In genomic region chr18:14958701-14959100, GRCh38 we compare ENCODE assay signal across 20 cellular contexts.
DNase-seq lines count a peak whose midpoint lies in the region; ATAC-seq and TF ChIP-seq lines count a peak whose summit lies in the region.
"Had no signal": no experiment of that assay in that cellular context is flagged by ENCODE, and none has a peak within 500 bp of the region (broad histone marks: within the 10 kb centered on the region; RNA-seq: fewer than 3 reads in every experiment).

No MANE protein-coding gene starts in this region.

- no peak for TF ChIP-seq CTCF in VCaP (conservative IDR thresholded peaks at IDR 0.05)

- H3K4ac ChIP-seq in trophoblast cell (ENCODE audit: low read depth, low read length) = no peak overlapping the region

- no peak overlapping the region for H2AK5ac ChIP-seq in trophoblast cell (ENCODE audit: low read length)

- no peak overlapping the region for H2BK5ac ChIP-seq in trophoblast cell (ENCODE audit: low read depth, low read length, poor library complexity)

- H4K12ac ChIP-seq in trophoblast cell (ENCODE audit: low read depth, low read length) = no peak overlapping the region

- no peaks in the 10 kb centered on the region for H3K27me3 ChIP-seq in trophoblast cell (ENCODE audit: insufficient read depth, low read length)
- H3K27me3 ChIP-seq: BE2C, BLaER1 had no signal

- H3K27ac ChIP-seq in VCaP (peak overlapping the region; percentile 26), trophoblast cell (ENCODE audit: low read depth, low read length) (no peak overlapping the region)
- H3K27ac ChIP-seq: 22Rv1, A549, BLaER1 had no signal

- H3K23ac ChIP-seq in trophoblast cell (ENCODE audit: low read length) = no peak overlapping the region

- no peak overlapping the region for H2BK120ac ChIP-seq in trophoblast cell (ENCODE audit: insufficient read depth, low read length, poor library complexity)

- H3K36me3 ChIP-seq in trophoblast cell (ENCODE audit: control insufficient read depth in 1 of 2, insufficient read depth in 2 of 2, low read length in 2 of 2) = no peaks in the 10 kb centered on the region
- H3K36me3 ChIP-seq: BE2C, BLaER1 had no signal

- no peaks in the 10 kb centered on the region for H3K79me1 ChIP-seq in trophoblast cell (ENCODE audit: low read length)

- no peak overlapping the region for H2AFZ ChIP-seq in trophoblast cell (ENCODE audit: insufficient read depth, low read length, poor library complexity)

- no peak overlapping the region for H3K4me2 ChIP-seq in trophoblast cell (ENCODE audit: low read length)
- H3K4me2 ChIP-seq: A549, BLaER1 had no signal

- no peak overlapping the region for H2BK12ac ChIP-seq in trophoblast cell (ENCODE audit: low read length)

- no peak overlapping the region for H3K18ac ChIP-seq in trophoblast cell (ENCODE audit: low read length)

- no peak overlapping the region for H4K8ac ChIP-seq in trophoblast cell (ENCODE audit: low read depth, low read length)

- peaks cover 18% of the 10 kb centered on the region for H3K9me3 ChIP-seq in trophoblast cell (ENCODE audit: insufficient read depth, low read depth, low read length)
- H3K9me3 ChIP-seq: A549, BE2C, BLaER1 had no signal

- WGBS in trophoblast cell (ENCODE audit: extremely low coverage, insufficient coverage, insufficient read length) = no CpG with 5 or more reads among the region's 3 CpGs

- DNase-seq in HT-29 (ENCODE audit: low spot score) = peak; percentile 50
- DNase-seq in trophoblast cell = peak; percentile 14 to 65
- DNase-seq in ureter (ENCODE audit: low spot score) = peak; percentile 27
- DNase-seq in AG20443 (ENCODE audit: low spot score) = no peak
- DNase-seq in SKM-1 (lab: John Stamatoyannopoulos, UW; ENCODE audit: unreplicated experiment) = no peak
- DNase-seq: BE2C; C1 segment of cervical spinal cord; CD4-positive, alpha-beta memory T cell; CD4-positive, CD25-positive, alpha-beta regulatory T cell; CD8-positive, alpha-beta memory T cell; COR-L47; DMS 273 treated with DMSO at 0.1 percent for 48 hours; DMS153; DMS79 treated with DMSO at 0.1 percent for 48 hours; GF-D8 had no signal

- H3K4me3 ChIP-seq in trophoblast cell (ENCODE audit: low read depth, low read length) = no peak overlapping the region
- H3K4me3 ChIP-seq: A549, BLaER1 had no signal

- H3K4me1 ChIP-seq in trophoblast cell (ENCODE audit: control insufficient read depth in 1 of 2, insufficient read depth in 2 of 2, low read length in 2 of 2) = no peaks in the 10 kb centered on the region
- H3K4me1 ChIP-seq: A549, BE2C, BLaER1 had no signal

- no peaks in the 10 kb centered on the region for H3K79me2 ChIP-seq in trophoblast cell (ENCODE audit: control insufficient read depth, insufficient read depth, low read length, poor library complexity)

- no peak overlapping the region for H3K14ac ChIP-seq in trophoblast cell (ENCODE audit: low read length)

- H4K91ac ChIP-seq in trophoblast cell (ENCODE audit: low read depth, low read length) = no peak overlapping the region

- no peak overlapping the region for H3K9ac ChIP-seq in trophoblast cell (ENCODE audit: low read length)
- H3K9ac ChIP-seq: BLaER1 had no signal

- ATAC-seq in GM19023 (IDR thresholded peaks at IDR 0.05; ENCODE audit: unreplicated experiment) = no peak
- ATAC-seq: A549 had no signal

Comparison
In these comparisons a context has a peak if more than half of its experiments do, and no peak if none do; other contexts are left out.
1. DNase-seq: peak in HT-29 (single experiment), trophoblast cell (2 of 2) and ureter (single experiment); none in AG20443 (single experiment) and SKM-1 (single experiment).